8 cellular contexts compared by ENCODE assay signal in the genomic region with DNA sequence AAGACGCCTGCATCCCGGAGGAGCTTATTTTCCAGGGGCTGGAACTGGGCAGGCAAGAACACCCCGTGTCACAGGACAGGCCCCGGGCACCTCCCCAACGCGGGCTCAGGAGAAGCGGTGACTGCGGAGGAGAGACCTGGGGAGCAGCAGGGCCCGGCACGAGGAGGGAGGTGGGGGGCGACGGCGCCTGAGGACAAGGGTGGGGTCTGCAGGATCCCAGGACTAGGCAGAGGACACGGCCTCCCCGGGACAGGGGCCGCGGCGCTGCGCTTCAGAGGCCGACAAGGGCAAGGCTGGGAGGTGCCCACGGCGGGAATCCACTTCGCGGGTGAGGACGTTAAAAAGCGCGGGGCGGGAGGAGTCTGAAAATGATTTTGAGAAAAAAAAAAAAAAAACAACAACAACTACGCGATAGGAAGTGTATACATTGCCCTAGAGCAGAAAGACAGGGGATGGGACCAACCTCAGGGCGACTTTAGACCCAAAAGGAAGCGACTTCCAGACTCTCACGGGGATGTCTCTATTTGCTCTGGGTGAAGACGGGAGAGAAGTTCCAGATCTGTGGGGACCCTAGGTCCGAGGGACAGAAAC. TPM values are rescaled to one million over a fixed set of nuclear protein-coding genes. Genes with fewer than 3 reads are reported as not detected.
DNase-seq lines count a peak whose midpoint lies in the region; ATAC-seq and TF ChIP-seq lines count a peak whose summit lies in the region.

No MANE protein-coding gene starts in this region.

- H3K9me3 ChIP-seq in HUES64 (ENCODE audit: insufficient read depth, low read depth, low read length) (no peaks in the 10 kb centered on the region), mucosa of stomach (ENCODE audit: control insufficient read depth, low read length) (no peaks in the 10 kb centered on the region)

- peak overlapping the region; percentile 96 for H3K27ac Mint-ChIP-seq in activated CD8-positive, alpha-beta T cell treated with anti-CD3 and anti-CD28 coated beads for 36 hours
- peak overlapping the region; percentile 65 for H3K27ac Mint-ChIP-seq in endothelial cell (ENCODE audit: unreplicated experiment)
- H3K27ac Mint-ChIP-seq in stimulated activated naive CD8-positive, alpha-beta T cell treated with anti-CD3 and anti-CD28 coated beads, Interleukin-15, amount 100 ng/mL, for 72 hours = peak overlapping the region; percentile 95 to 96

- no peaks in the 10 kb centered on the region for H3K27me3 Mint-ChIP-seq in activated CD8-positive, alpha-beta T cell treated with anti-CD3 and anti-CD28 coated beads for 36 hours
- H3K27me3 Mint-ChIP-seq in endothelial cell (ENCODE audit: unreplicated experiment) = peaks cover 10% of the 10 kb centered on the region
- H3K27me3 Mint-ChIP-seq in stimulated activated naive CD8-positive, alpha-beta T cell treated with anti-CD3 and anti-CD28 coated beads, Interleukin-15, amount 100 ng/mL, for 72 hours = no peaks in the 10 kb centered on the region

- H3K4me1 ChIP-seq in HUES64 (ENCODE audit: insufficient read depth, low read length) (0 out of 2 replicates have a peak, but pooled peaks cover 3% of the 10 kb centered on the region), mucosa of stomach (ENCODE audit: control insufficient read depth, insufficient read depth, low read length) (no peaks in the 10 kb centered on the region)

- peaks cover 3% of the 10 kb centered on the region for H3K27me3 ChIP-seq in HUES64 (ENCODE audit: insufficient read depth, low read length)
- H3K27me3 ChIP-seq in mucosa of stomach (ENCODE audit: control insufficient read depth, insufficient read depth, low read length) = no peaks in the 10 kb centered on the region

- 1% methylated on average over 29 of the region's 35 CpGs for WGBS in HUES64

- H3K27ac ChIP-seq in HUES64 (ENCODE audit: low read depth, low read length) = peak overlapping the region; percentile 4; the same call in 1 of the 2 replicates

- intact Hi-C loops in activated CD8-positive, alpha-beta T cell treated with anti-CD3 and anti-CD28 coated beads for 36 hours (cut with micrococcal nuclease) = no loop called here

- H3K9ac ChIP-seq in HUES64 (ENCODE audit: low read depth, low read length) (peak overlapping the region; percentile 67), mucosa of stomach (ENCODE audit: low read length) (peak overlapping the region; percentile 72)

- H3K4me3 Mint-ChIP-seq in activated CD8-positive, alpha-beta T cell treated with anti-CD3 and anti-CD28 coated beads for 36 hours = peak overlapping the region; percentile 100
- H3K4me3 Mint-ChIP-seq in endothelial cell (ENCODE audit: unreplicated experiment) = peak overlapping the region; percentile 92
- H3K4me3 Mint-ChIP-seq in stimulated activated naive CD8-positive, alpha-beta T cell treated with anti-CD3 and anti-CD28 coated beads, Interleukin-15, amount 100 ng/mL, for 72 hours = peak overlapping the region; percentile 97 to 99

- peak; percentile 45 for ATAC-seq in GM19452 (IDR thresholded peaks at IDR 0.05; ENCODE audit: unreplicated experiment)
- ATAC-seq in activated CD8-positive, alpha-beta T cell treated with anti-CD3 and anti-CD28 coated beads for 36 hours = peak; percentile 38
- ATAC-seq in stimulated activated naive CD8-positive, alpha-beta T cell treated with anti-CD3 and anti-CD28 coated beads, Interleukin-15, amount 100 ng/mL, for 72 hours = peak; percentile 69

- peaks cover 2% of the 10 kb centered on the region for H3K9me3 Mint-ChIP-seq in activated CD8-positive, alpha-beta T cell treated with anti-CD3 and anti-CD28 coated beads for 36 hours
- H3K9me3 Mint-ChIP-seq in endothelial cell (ENCODE audit: unreplicated experiment) = no peaks in the 10 kb centered on the region
- peaks cover 0 to 5% of the 10 kb centered on the region in 2 donors for H3K9me3 Mint-ChIP-seq in stimulated activated naive CD8-positive, alpha-beta T cell treated with anti-CD3 and anti-CD28 coated beads, Interleukin-15, amount 100 ng/mL, for 72 hours

- H3K4me1 Mint-ChIP-seq in activated CD8-positive, alpha-beta T cell treated with anti-CD3 and anti-CD28 coated beads for 36 hours (ENCODE audit: low read depth) = peaks cover 30% of the 10 kb centered on the region
- peaks cover 20% of the 10 kb centered on the region for H3K4me1 Mint-ChIP-seq in endothelial cell (ENCODE audit: unreplicated experiment)
- peaks cover 36% of the 10 kb centered on the region for H3K4me1 Mint-ChIP-seq in stimulated activated naive CD8-positive, alpha-beta T cell treated with anti-CD3 and anti-CD28 coated beads, Interleukin-15, amount 100 ng/mL, for 72 hours

- H3K36me3 Mint-ChIP-seq in activated CD8-positive, alpha-beta T cell treated with anti-CD3 and anti-CD28 coated beads for 36 hours (ENCODE audit: low read depth) = peaks cover 23% of the 10 kb centered on the region
- peaks cover 10% of the 10 kb centered on the region for H3K36me3 Mint-ChIP-seq in endothelial cell (ENCODE audit: low read depth, unreplicated experiment)

- CTCF ChIA-PET in activated CD8-positive, alpha-beta T cell treated with anti-CD3 and anti-CD28 coated beads for 36 hours (lab: Charles Lee) = no interaction called here

- no peak for TF ChIP-seq CTCF in AG10803 (conservative IDR thresholded peaks at IDR 0.05; ENCODE audit: low read length)
- no peak for TF ChIP-seq CTCF in activated CD8-positive, alpha-beta T cell treated with anti-CD3 and anti-CD28 coated beads for 36 hours (IDR thresholded peaks at IDR 0.05)
- TF ChIP-seq CTCF in endothelial cell (IDR thresholded peaks at IDR 0.05; ENCODE audit: unreplicated experiment) = no peak

- DNase-seq in AG10803 (ENCODE audit: low read depth) (peak; percentile 9), endothelial cell (ENCODE audit: low spot score) (peak; percentile 37), SKM-1 treated with dmso at 0.1 percent for 144 hours (lab: John Stamatoyannopoulos, UW; ENCODE audit: unreplicated experiment) (no peak)
- DNase-seq in activated CD8-positive, alpha-beta T cell treated with anti-CD3 and anti-CD28 coated beads for 36 hours = peak; percentile 39
- peak; percentile 36 to 42 for DNase-seq in stimulated activated naive CD8-positive, alpha-beta T cell treated with anti-CD3 and anti-CD28 coated beads, Interleukin-15, amount 100 ng/mL, for 72 hours

- H3K36me3 ChIP-seq in HUES64 (ENCODE audit: insufficient read depth, low read length) (no peaks in the 10 kb centered on the region), mucosa of stomach (ENCODE audit: control insufficient read depth, insufficient read depth, low read length) (no peaks in the 10 kb centered on the region)

- POLR2A ChIA-PET in activated CD8-positive, alpha-beta T cell treated with anti-CD3 and anti-CD28 coated beads for 36 hours (lab: Charles Lee) = no interaction called here

- H3K4me3 ChIP-seq in AG10803 (ENCODE audit: low read length) (peak overlapping the region; percentile 88), HUES64 (ENCODE audit: low read length) (peak overlapping the region; percentile 75), mucosa of stomach (ENCODE audit: low read length) (peak overlapping the region; percentile 61)

RNA-seq across cellular contexts. Expression of gene ZNF611, which starts 44.9 kb away (rescaled TPM):
- polyA plus RNA-seq in HUES64 (2013, experiment 1 of 2) = 8.3 TPM
- 8.8 TPM for polyA plus RNA-seq in HUES64 (2013, experiment 2 of 2)
- 10 to 100 TPM; 18.4 to 20.9 TPM for total RNA-seq in activated CD8-positive, alpha-beta T cell treated with anti-CD3 and anti-CD28 coated beads for 36 hours
- total RNA-seq in endothelial cell (ENCODE audit: unreplicated experiment) = 29.9 TPM

RNA-seq across cellular contexts. Expression of gene ZNF83, which starts 51.7 kb away (rescaled TPM):
- 18.2 TPM for polyA plus RNA-seq in HUES64 (2013, experiment 1 of 2)
- 23.2 TPM for polyA plus RNA-seq in HUES64 (2013, experiment 2 of 2)
- 10 to 100 TPM; 27.4 to 31.1 TPM for total RNA-seq in activated CD8-positive, alpha-beta T cell treated with anti-CD3 and anti-CD28 coated beads for 36 hours
- 40.0 TPM for total RNA-seq in endothelial cell (ENCODE audit: unreplicated experiment)
